In genomic region chr3:49802719-49803463, GRCh38 we compare ENCODE assay signal across 8 cellular contexts. TPM values are rescaled to one million over a fixed set of nuclear protein-coding genes. Genes with fewer than 3 reads are reported as not detected.
DNase-seq lines count a peak whose midpoint lies in the region; ATAC-seq and TF ChIP-seq lines count a peak whose summit lies in the region.

Gene INKA1, plus strand, starts transcription at chr3:49803261. Its CDS starts 132 bp downstream, at chr3:49803393.

- DNase-seq in AG04450 (ENCODE audit: low read depth, low spot score): no peak
- DNase-seq in NCI-H345 (lab: John Stamatoyannopoulos, UW): peak; percentile 84
- DNase-seq in activated CD4-positive, alpha-beta T cell treated with anti-CD3 and anti-CD28 coated beads for 24 hours (ENCODE audit: low read depth in 2 of 2): peak; percentile 84 to 85
- DNase-seq in chondrocyte (ENCODE audit: low spot score): no peak
- DNase-seq in stimulated activated CD4-positive, alpha-beta T cell treated with anti-CD3 and anti-CD28 coated beads, Interleukin-1b, Interleukin-23, amount 100 ng/mL, for 24 hours (ENCODE audit: low read depth in 4 of 4, low spot score in 1 of 4): peak; percentile 72 to 86 (median 74)

- peak; percentile 35 for ATAC-seq in GM18858 (IDR thresholded peaks at IDR 0.05; ENCODE audit: unreplicated experiment)
- ATAC-seq in HG03095 (IDR thresholded peaks at IDR 0.05; ENCODE audit: unreplicated experiment): peak; percentile 55

- no peaks in the 10 kb centered on the region for H3K9me3 Mint-ChIP-seq in chondrocyte (ENCODE audit: low read depth)

- H3K9me3 ChIP-seq in AG04450 (ENCODE audit: control insufficient read depth, insufficient read depth, low read length): no peaks in the 10 kb centered on the region; the same call in 1 of the 2 replicates

- H3K27ac Mint-ChIP-seq in chondrocyte (ENCODE audit: unreplicated experiment): peak within 1 kb of the TSS; percentile 77

- peaks cover 2% of the 10 kb centered on the region for H3K27me3 Mint-ChIP-seq in chondrocyte (ENCODE audit: low read depth)

- H3K27me3 ChIP-seq in AG04450 (ENCODE audit: control insufficient read depth, insufficient read depth, low read length) (no peaks in the 10 kb centered on the region), layer of hippocampus (ENCODE audit: control insufficient read depth, insufficient read depth, low read length) (no peaks in the 10 kb centered on the region)

- no peaks in the 10 kb centered on the region for H3K36me3 Mint-ChIP-seq in chondrocyte (ENCODE audit: low read depth)

- peak within 1 kb of the TSS; percentile 90 for H3K4me3 ChIP-seq in AG04450 (ENCODE audit: low read depth, low read length)

- POLR2A ChIA-PET in AG04450 (lab: Yijun Ruan, JAX): interaction anchor here (0.5 to 2.4 kb wide), 8 partner anchors 10 to 1086 kb away, joined by 3 to 16 read pairs (median 6); partner anchors contain the start of genes IP6K1, IP6K2, RBM5 and UBA7

- H3K4me3 Mint-ChIP-seq in chondrocyte (ENCODE audit: unreplicated experiment): peak within 1 kb of the TSS; percentile 86

- TF ChIP-seq CTCF in AG04450 (IDR thresholded peaks at IDR 0.05; ENCODE audit: low read depth, low read length) (peak; percentile 85), chondrocyte (IDR thresholded peaks at IDR 0.05) (peak; percentile 96)

- CTCF ChIA-PET in AG04450 (lab: Charles Lee): interaction anchor here (0.6 to 10.5 kb wide), 27 partner anchors 10 to 552 kb away, joined by 3 to 182 read pairs (median 4); partner anchors contain the start of genes GMPPB, IP6K1 and UBA7

- peaks cover 57% of the 10 kb centered on the region for H3K4me1 Mint-ChIP-seq in chondrocyte (ENCODE audit: low read depth)

- H3K27ac ChIP-seq in AG04450 (ENCODE audit: low read depth, low read length) (peak within 1 kb of the TSS; percentile 77), layer of hippocampus (ENCODE audit: low read depth, low read length) (peak within 1 kb of the TSS; percentile 97)

RNA-seq across cellular contexts. Expression of gene INKA1, which starts in this region (rescaled TPM):
- 1.9 and 2.8 TPM in 2 replicates for polyA plus RNA-seq in AG04450 (2011; rRNA removed)
- polyA minus RNA-seq in AG04450 (2011; rRNA and poly(A)+ RNA removed): 2.0 and 2.2 TPM in 2 replicates
- total RNA-seq in chondrocyte: 4.1 to 7.9 TPM (median 7.9 TPM) in 3 replicates

Comparison
In these comparisons a context has a peak if more than half of its experiments do, and no peak if none do; other contexts are left out.
1. DNase-seq: peak in NCI-H345 (single experiment), activated CD4-positive, alpha-beta T cell treated with anti-CD3 and anti-CD28 coated beads for 24 hours (2 of 2) and stimulated activated CD4-positive, alpha-beta T cell treated with anti-CD3 and anti-CD28 coated beads, Interleukin-1b, Interleukin-23, amount 100 ng/mL, for 24 hours (4 of 4); none in AG04450 (single experiment) and chondrocyte (single experiment).